In genomic region chr6:85078071-85078470, GRCh38 we compare ENCODE assay signal across 12 cellular contexts.
DNase-seq lines count a peak whose midpoint lies in the region; ATAC-seq, FAIRE-seq and TF ChIP-seq lines count a peak whose summit lies in the region.
"Had no signal": no experiment of that assay in that cellular context is flagged by ENCODE, and none has a peak within 500 bp of the region (broad histone marks: within the 10 kb centered on the region; RNA-seq: fewer than 3 reads in every experiment).

No MANE protein-coding gene starts in this region.

- H3K36me3 Mint-ChIP-seq in activated CD4-positive, alpha-beta T cell treated with anti-CD3 and anti-CD28 coated beads, Interleukin-2, amount 10 ng/mL, durations not matched to agents 7 days and 5 days (ENCODE audit: low read depth): no peaks in the 10 kb centered on the region

- WGBS in K562 (ENCODE audit: insufficient coverage, low coverage, missing lambda C conversion rate): 4% methylated on average over 3 of the region's 3 CpGs

- no peaks in the 10 kb centered on the region for H3K27me3 ChIP-seq in K562 (ENCODE audit: control insufficient read depth in 2 of 2, insufficient read depth in 2 of 2, low read length in 2 of 2)
- H3K27me3 ChIP-seq: adrenal gland had no signal

- H3K4me1 Mint-ChIP-seq in activated CD4-positive, alpha-beta T cell treated with anti-CD3 and anti-CD28 coated beads, Interleukin-2, amount 10 ng/mL, durations not matched to agents 7 days and 5 days: no peaks in the 10 kb centered on the region

- no peaks in the 10 kb centered on the region for H3K9me3 Mint-ChIP-seq in activated CD4-positive, alpha-beta T cell treated with anti-CD3 and anti-CD28 coated beads, Interleukin-2, amount 10 ng/mL, durations not matched to agents 7 days and 5 days

- no peak for TF ChIP-seq EP300 in K562 (IDR thresholded peaks at IDR 0.05; ENCODE audit: low read length)

- no peaks in the 10 kb centered on the region for H3K9me1 ChIP-seq in K562 (ENCODE audit: control insufficient read depth, insufficient read depth, low read length)

- no TSS peak for BruUV-seq in K562 (replicated peaks; lab: Mats Ljungman, UMichigan)

- POLR2A ChIA-PET in K562 (lab: Yijun Ruan, JAX): interaction anchor here (1.4 kb wide), 1 partner anchor 11 kb away, joined by 3 read pairs; no protein-coding TSS in a partner anchor
- POLR2A ChIA-PET in activated CD4-positive, alpha-beta T cell treated with anti-CD3 and anti-CD28 coated beads, Interleukin-2, amount 10 ng/mL, durations not matched to agents 7 days and 5 days (lab: Charles Lee): no interaction called here

- no peaks in the 10 kb centered on the region for H3K36me3 ChIP-seq in K562 (ENCODE audit: control insufficient read depth, insufficient read depth, low read length)
- H3K36me3 ChIP-seq: adrenal gland had no signal

- H3K27ac ChIP-seq in K562 (ENCODE audit: extremely low read depth, low read depth, low read length): no peak overlapping the region
- H3K27ac ChIP-seq: adrenal gland had no signal

- no peak overlapping the region for H3K27ac Mint-ChIP-seq in activated CD4-positive, alpha-beta T cell treated with anti-CD3 and anti-CD28 coated beads, Interleukin-2, amount 10 ng/mL, durations not matched to agents 7 days and 5 days

- DNase-seq in COLO829 (ENCODE audit: low spot score) (peak; percentile 15), M059J (ENCODE audit: low read depth) (peak; percentile 93), K562 (ENCODE audit: extremely low read depth in 1 of 4, low spot score in 3 of 4) (peak in 2 of 4 experiments; percentile 5 to 30), lung microvascular endothelial cell (ENCODE audit: low read depth in 2 of 2) (peak; percentile 7 to 32), DMS79 (lab: John Stamatoyannopoulos, UW) (no peak), NCI-H1417 treated with DMSO at 0.1 percent for 48 hours (lab: John Stamatoyannopoulos, UW) (no peak), NCI-H2029 (lab: John Stamatoyannopoulos, UW) (no peak)
- no peak for DNase-seq in activated CD4-positive, alpha-beta T cell treated with anti-CD3 and anti-CD28 coated beads, Interleukin-2, amount 10 ng/mL, durations not matched to agents 7 days and 5 days
- DNase-seq: activated CD4-positive, alpha-beta T cell treated with anti-CD3 and anti-CD28 coated beads, Interleukin-2, amount 50 U/mL, for 48 hours; adrenal gland; DMS 273 treated with DMSO at 0.1 percent for 48 hours; left ventricle myocardium superior had no signal

- CTCF ChIA-PET in K562 (lab: Yijun Ruan, JAX; ENCODE audit: low intra/inter-chr PET ratio): no interaction called here
- CTCF ChIA-PET in activated CD4-positive, alpha-beta T cell treated with anti-CD3 and anti-CD28 coated beads, Interleukin-2, amount 10 ng/mL, durations not matched to agents 7 days and 5 days (lab: Charles Lee): interaction anchor here (1.3 kb wide), 1 partner anchor 14 kb away, joined by 4 read pairs; no protein-coding TSS in a partner anchor

- TF ChIP-seq CTCF in K562 (IDR thresholded peaks at IDR 0.05 in 2 of 3, conservative IDR thresholded peaks at IDR 0.05 in 1 of 3; ENCODE audit: insufficient read depth in 2 of 3, low read depth in 1 of 3, low read length in 3 of 3): no peak

- in situ Hi-C loops in K562 (cut with MboI): no loop called here

- H3K4me2 ChIP-seq in K562 (ENCODE audit: insufficient read depth, low read length): no peak overlapping the region

- no peak overlapping the region for H3K9ac ChIP-seq in K562 (ENCODE audit: insufficient read depth in 1 of 2, low read depth in 2 of 2, low read length in 2 of 2)

- no peak for TF ChIP-seq RAD21 in K562 (CRISPR knock-in tag; conservative IDR thresholded peaks at IDR 0.05 in 1 of 2, IDR thresholded peaks at IDR 0.05 in 1 of 2)

- intact Hi-C loops in K562 (cut with micrococcal nuclease): no loop called here

- H3K4me3 Mint-ChIP-seq in activated CD4-positive, alpha-beta T cell treated with anti-CD3 and anti-CD28 coated beads, Interleukin-2, amount 10 ng/mL, durations not matched to agents 7 days and 5 days: no peak overlapping the region

- no peak overlapping the region for H2AFZ ChIP-seq in K562 (ENCODE audit: low read depth, low read length)

- H3K9me3 ChIP-seq in K562 (replicated peaks; ENCODE audit: control insufficient read depth, insufficient read depth, low read depth, low read length): no peaks in the 10 kb centered on the region
- H3K9me3 ChIP-seq: adrenal gland had no signal

- H3K4me1 ChIP-seq in K562 (replicated peaks in 1 of 2; ENCODE audit: control insufficient read depth in 2 of 2, insufficient read depth in 2 of 2, low read length in 2 of 2): no peaks in the 10 kb centered on the region
- H3K4me1 ChIP-seq: adrenal gland had no signal

- no peak for FAIRE-seq in K562 (lab: Jason Lieb, UNC)

- ATAC-seq in K562: no peak; the same call in 2 of the 3 replicates
- ATAC-seq: left ventricle myocardium superior had no signal

- H4K20me1 ChIP-seq in K562 (replicated peaks; ENCODE audit: control insufficient read depth, insufficient read depth, low read length): no peaks in the 10 kb centered on the region

- TF ChIP-seq POLR2A in K562 (conservative IDR thresholded peaks at IDR 0.05): no peak

- no peaks in the 10 kb centered on the region for H3K27me3 Mint-ChIP-seq in activated CD4-positive, alpha-beta T cell treated with anti-CD3 and anti-CD28 coated beads, Interleukin-2, amount 10 ng/mL, durations not matched to agents 7 days and 5 days

- H3K4me3 ChIP-seq in K562: no peak overlapping the region
- H3K4me3 ChIP-seq: adrenal gland had no signal

- H3K79me2 ChIP-seq in K562 (ENCODE audit: control insufficient read depth, insufficient read depth, low read length): no peaks in the 10 kb centered on the region

TF ChIP-seq in K562, 482 proteins besides CTCF, POLR2A, EP300 and RAD21 (continues in another document):
- TF ChIP-seq SOX6 (IDR thresholded peaks at IDR 0.05): 0 out of 2 replicates have a peak, but pooled peaks have one; percentile 9
- no peak for TF ChIP-seq TEAD2 (tag; IDR thresholded peaks at IDR 0.05)
- TF ChIP-seq TEAD4 (IDR thresholded peaks at IDR 0.05; ENCODE audit: low read length): peak; percentile 47; the same call in 1 of the 2 replicates
- TF ChIP-seq TEAD4 (CRISPR knock-in tag; IDR thresholded peaks at IDR 0.05; ENCODE audit: borderline replicate concordance): no peak
- peak; percentile 66 for TF ChIP-seq ARID1B (IDR thresholded peaks at IDR 0.05)
- peak; percentile 47; the same call in 1 of the 2 replicates for TF ChIP-seq SMARCA4 (IDR thresholded peaks at IDR 0.05)
- peak; percentile 3 for TF ChIP-seq MEIS2 (IDR thresholded peaks at IDR 0.05; ENCODE audit: partially characterized antibody)
- peak; percentile 61 for TF ChIP-seq JUN (IDR thresholded peaks at IDR 0.05; ENCODE audit: borderline replicate concordance, low read depth, low read length)
- TF ChIP-seq JUN (CRISPR knock-in tag; IDR thresholded peaks at IDR 0.05; ENCODE audit: borderline replicate concordance): no peak
- TF ChIP-seq CTBP1 (IDR thresholded peaks at IDR 0.05; ENCODE audit: borderline replicate concordance): 0 out of 2 replicates have a peak, but pooled peaks have one; percentile 20
- peak; percentile 52; the same call in 1 of the 2 replicates for TF ChIP-seq ZNF589 (CRISPR knock-in tag; IDR thresholded peaks at IDR 0.05; ENCODE audit: low read depth)
- TF ChIP-seq, protein P1, sequence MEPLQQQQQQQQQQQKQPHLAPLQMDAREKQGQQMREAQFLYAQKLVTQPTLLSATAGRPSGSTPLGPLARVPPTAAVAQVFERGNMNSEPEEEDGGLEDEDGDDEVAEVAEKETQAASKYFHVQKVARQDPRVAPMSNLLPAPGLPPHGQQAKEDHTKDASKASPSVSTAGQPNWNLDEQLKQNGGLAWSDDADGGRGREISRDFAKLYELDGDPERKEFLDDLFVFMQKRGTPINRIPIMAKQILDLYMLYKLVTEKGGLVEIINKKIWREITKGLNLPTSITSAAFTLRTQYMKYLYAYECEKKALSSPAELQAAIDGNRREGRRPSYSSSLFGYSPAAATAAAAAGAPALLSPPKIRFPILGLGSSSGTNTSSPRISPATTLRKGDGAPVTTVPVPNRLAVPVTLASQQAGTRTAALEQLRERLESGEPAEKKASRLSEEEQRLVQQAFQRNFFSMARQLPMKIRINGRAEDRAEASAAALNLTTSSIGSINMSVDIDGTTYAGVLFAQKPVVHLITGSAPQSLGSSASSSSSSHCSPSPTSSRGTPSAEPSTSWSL (CRISPR knock-in tag; IDR thresholded peaks at IDR 0.05; ENCODE audit: borderline replicate concordance): no peak
- TF ChIP-seq CXXC5 (CRISPR knock-in tag; IDR thresholded peaks at IDR 0.05): no peak
- TF ChIP-seq ELF4 (CRISPR knock-in tag; IDR thresholded peaks at IDR 0.05): no peak
- TF ChIP-seq BRF1 (IDR thresholded peaks at IDR 0.05; ENCODE audit: borderline replicate concordance, extremely low read depth, insufficient read length): no peak
- TF ChIP-seq L3MBTL2 (IDR thresholded peaks at IDR 0.05): no peak
- peak; percentile 65; the same call in 1 of the 2 replicates for TF ChIP-seq SMARCE1 (IDR thresholded peaks at IDR 0.05)
- TF ChIP-seq ERF (CRISPR knock-in tag; IDR thresholded peaks at IDR 0.05): no peak
- no peak for TF ChIP-seq ZNF398 (CRISPR knock-in tag; IDR thresholded peaks at IDR 0.05)
- no peak for TF ChIP-seq ZNF12 (CRISPR knock-in tag; IDR thresholded peaks at IDR 0.05)

Comparison
In these comparisons a context has a peak if more than half of its experiments do, and no peak if none do; other contexts are left out.
1. DNase-seq: peak in COLO829 (single experiment), M059J (single experiment) and lung microvascular endothelial cell (2 of 2); none in DMS79 (single experiment), NCI-H1417 treated with DMSO at 0.1 percent for 48 hours (single experiment), NCI-H2029 (single experiment) and activated CD4-positive, alpha-beta T cell treated with anti-CD3 and anti-CD28 coated beads, Interleukin-2, amount 10 ng/mL, durations not matched to agents 7 days and 5 days (single experiment).